In genomic region chr14:93892923-93893549, GRCh38 we compare ENCODE assay signal across 8 cellular contexts. TPM values are rescaled to one million over a fixed set of nuclear protein-coding genes. Genes with fewer than 3 reads are reported as not detected.
DNase-seq lines count a peak whose midpoint lies in the region; ATAC-seq and TF ChIP-seq lines count a peak whose summit lies in the region.

No MANE protein-coding gene starts in this region.

- H3K27ac Mint-ChIP-seq in CD8-positive, alpha-beta T cell = no peak overlapping the region
- no peak overlapping the region for H3K27ac Mint-ChIP-seq in GM23338
- no peak overlapping the region for H3K27ac Mint-ChIP-seq in neural progenitor cell
- no peak overlapping the region for H3K27ac Mint-ChIP-seq in stimulated activated naive CD8-positive, alpha-beta T cell treated with anti-CD3 and anti-CD28 coated beads, Interleukin-15, amount 100 ng/mL, for 72 hours

- H3K9me3 ChIP-seq in CD8-positive, alpha-beta T cell (ENCODE audit: low read length) = no peaks in the 10 kb centered on the region
- H3K9me3 ChIP-seq in OCI-LY1 (ENCODE audit: low read length) (no peaks in the 10 kb centered on the region), neural progenitor cell (ENCODE audit: low read depth) (no peaks in the 10 kb centered on the region)

- peak; percentile 69 for ATAC-seq in CD8-positive, alpha-beta T cell
- peak; percentile 75 for ATAC-seq in GM23338
- peak; percentile 63 for ATAC-seq in stimulated activated naive CD8-positive, alpha-beta T cell treated with anti-CD3 and anti-CD28 coated beads, Interleukin-15, amount 100 ng/mL, for 72 hours
- ATAC-seq in GM19455 (IDR thresholded peaks at IDR 0.05; ENCODE audit: unreplicated experiment) = no peak

- no peaks in the 10 kb centered on the region for H3K9me3 Mint-ChIP-seq in CD8-positive, alpha-beta T cell
- H3K9me3 Mint-ChIP-seq in GM23338 = no peaks in the 10 kb centered on the region; the same call in 2 of the 3 replicates
- H3K9me3 Mint-ChIP-seq in neural progenitor cell = no peaks in the 10 kb centered on the region
- no peaks in the 10 kb centered on the region for H3K9me3 Mint-ChIP-seq in stimulated activated naive CD8-positive, alpha-beta T cell treated with anti-CD3 and anti-CD28 coated beads, Interleukin-15, amount 100 ng/mL, for 72 hours

- no peak overlapping the region for H3K9ac ChIP-seq in OCI-LY1 (ENCODE audit: low read length)
- H3K9ac ChIP-seq in neural progenitor cell = no peak overlapping the region

- H4K20me1 ChIP-seq in GM23338 (replicated peaks; ENCODE audit: insufficient read depth) (no peaks in the 10 kb centered on the region), OCI-LY1 (ENCODE audit: insufficient read depth, low read length) (no peaks in the 10 kb centered on the region), neural progenitor cell (ENCODE audit: low read depth) (no peaks in the 10 kb centered on the region)

- H3K4me2 ChIP-seq in GM23338 (peak overlapping the region; percentile 43; the same call in 1 of the 2 replicates), OCI-LY1 (ENCODE audit: low read length) (no peak overlapping the region), neural progenitor cell (no peak overlapping the region)

- H3F3A ChIP-seq in GM23338 (replicated peaks; ENCODE audit: low read depth) (no peaks in the 10 kb centered on the region), OCI-LY1 (ENCODE audit: insufficient read depth, low read length) (no peaks in the 10 kb centered on the region), neural progenitor cell (ENCODE audit: low read depth) (peaks cover 24% of the 10 kb centered on the region)

- peaks cover 3% of the 10 kb centered on the region for H3K4me1 ChIP-seq in CD8-positive, alpha-beta T cell (ENCODE audit: insufficient read depth, low read length)
- H3K4me1 ChIP-seq in GM23338 (ENCODE audit: insufficient read depth) (peaks cover 20% of the 10 kb centered on the region), OCI-LY1 (ENCODE audit: insufficient read depth, low read length, severe bottlenecking) (no peaks in the 10 kb centered on the region), neural progenitor cell (peaks cover 23% of the 10 kb centered on the region)

- H3K79me2 ChIP-seq in GM23338 (replicated peaks; ENCODE audit: insufficient read depth) (no peaks in the 10 kb centered on the region), OCI-LY1 (ENCODE audit: insufficient read depth, low read length) (no peaks in the 10 kb centered on the region), neural progenitor cell (ENCODE audit: low read depth) (no peaks in the 10 kb centered on the region)

- peak; percentile 51 to 82 (median 64) for DNase-seq in CD8-positive, alpha-beta T cell
- peak; percentile 84 for DNase-seq in GM23338 (ENCODE audit: low spot score)
- DNase-seq in activated T-cell treated with anti-CD3 and anti-CD28 coated beads, Interleukin-2, amount 50 U/mL, for 48 hours = peak; percentile 85
- DNase-seq in fibroblast of peridontal ligament (ENCODE audit: extremely low read depth) = peak; percentile 53
- peak; percentile 87 for DNase-seq in neural progenitor cell (ENCODE audit: low spot score)
- DNase-seq in stimulated activated naive CD8-positive, alpha-beta T cell treated with anti-CD3 and anti-CD28 coated beads, Interleukin-15, amount 100 ng/mL, for 72 hours = peak; percentile 66 to 74

- H3K9me2 ChIP-seq in GM23338 (ENCODE audit: insufficient read depth) (no peaks in the 10 kb centered on the region), OCI-LY1 (ENCODE audit: low read depth, low read length) (no peaks in the 10 kb centered on the region)

- no peaks in the 10 kb centered on the region for H3K36me3 ChIP-seq in CD8-positive, alpha-beta T cell (ENCODE audit: insufficient read depth, low read length)
- H3K36me3 ChIP-seq in GM23338 (ENCODE audit: insufficient read depth) (no peaks in the 10 kb centered on the region; the same call in 1 of the 2 replicates), OCI-LY1 (ENCODE audit: insufficient read depth, low read length) (no peaks in the 10 kb centered on the region), neural progenitor cell (no peaks in the 10 kb centered on the region)

- peaks cover 20% of the 10 kb centered on the region for H3K27me3 Mint-ChIP-seq in CD8-positive, alpha-beta T cell (ENCODE audit: low read depth)
- H3K27me3 Mint-ChIP-seq in GM23338 (ENCODE audit: insufficient read depth, low read depth, poor library complexity) (peaks cover 10% of the 10 kb centered on the region), neural progenitor cell (ENCODE audit: insufficient read depth, low read depth) (peaks cover 9% of the 10 kb centered on the region)
- peaks cover 31% of the 10 kb centered on the region for H3K27me3 Mint-ChIP-seq in stimulated activated naive CD8-positive, alpha-beta T cell treated with anti-CD3 and anti-CD28 coated beads, Interleukin-15, amount 100 ng/mL, for 72 hours

- H3K27me3 ChIP-seq in CD8-positive, alpha-beta T cell (ENCODE audit: insufficient read depth, low read length) = no peaks in the 10 kb centered on the region
- H3K27me3 ChIP-seq in GM23338 (ENCODE audit: insufficient read depth) (no peaks in the 10 kb centered on the region), OCI-LY1 (ENCODE audit: insufficient read depth, low read length) (no peaks in the 10 kb centered on the region), neural progenitor cell (no peaks in the 10 kb centered on the region)

- intact Hi-C loops in CD8-positive, alpha-beta T cell (cut with DNase I, micrococcal nuclease) = loop anchor here in 1 of 2 experiments (10.0 kb wide), 1 partner anchor 778 kb away; the partner anchor contains the start of gene ITPK1

- H3K36me3 Mint-ChIP-seq in CD8-positive, alpha-beta T cell = no peaks in the 10 kb centered on the region
- H3K36me3 Mint-ChIP-seq in GM23338 (ENCODE audit: low read depth) = no peaks in the 10 kb centered on the region
- H3K36me3 Mint-ChIP-seq in neural progenitor cell = no peaks in the 10 kb centered on the region

- no peaks in the 10 kb centered on the region for H3K4me1 Mint-ChIP-seq in CD8-positive, alpha-beta T cell (ENCODE audit: low read depth)
- H3K4me1 Mint-ChIP-seq in GM23338 = peaks cover 39% of the 10 kb centered on the region
- H3K4me1 Mint-ChIP-seq in neural progenitor cell = peaks cover 42% of the 10 kb centered on the region
- no peaks in the 10 kb centered on the region for H3K4me1 Mint-ChIP-seq in stimulated activated naive CD8-positive, alpha-beta T cell treated with anti-CD3 and anti-CD28 coated beads, Interleukin-15, amount 100 ng/mL, for 72 hours

- peak; percentile 94 for TF ChIP-seq CTCF in CD8-positive, alpha-beta T cell (IDR thresholded peaks at IDR 0.05)
- peak; percentile 82 to 94 for TF ChIP-seq CTCF in GM23338 (conservative IDR thresholded peaks at IDR 0.05; ENCODE audit: low read depth in 2 of 2)
- peak; percentile 93 for TF ChIP-seq CTCF in OCI-LY1 (IDR thresholded peaks at IDR 0.05; ENCODE audit: low read length)
- TF ChIP-seq CTCF in neural progenitor cell (IDR thresholded peaks at IDR 0.05) = peak; percentile 95

- H2AFZ ChIP-seq in GM23338 (peak overlapping the region; percentile 94), OCI-LY1 (ENCODE audit: low read length) (no peak overlapping the region), neural progenitor cell (replicated peaks) (peak overlapping the region; percentile 80)

- no peak overlapping the region for H3K27ac ChIP-seq in CD8-positive, alpha-beta T cell (ENCODE audit: low read depth, low read length)
- H3K27ac ChIP-seq in GM23338 (ENCODE audit: low read depth) (no peak overlapping the region), OCI-LY1 (ENCODE audit: low read depth, low read length, poor library complexity, severe bottlenecking) (no peak overlapping the region), neural progenitor cell (no peak overlapping the region)

- CTCF ChIA-PET in CD8-positive, alpha-beta T cell (lab: Charles Lee) = interaction anchor here (0.7 to 1.9 kb wide), 5 partner anchors 16 to 777 kb away, joined by 3 to 7 read pairs (median 3); no protein-coding TSS in a partner anchor

- POLR2A ChIA-PET in CD8-positive, alpha-beta T cell (lab: Charles Lee) = no interaction called here

- no peak overlapping the region for H3K4me3 ChIP-seq in CD8-positive, alpha-beta T cell (ENCODE audit: low read depth, low read length)
- H3K4me3 ChIP-seq in GM23338 (no peak overlapping the region), OCI-LY1 (ENCODE audit: low read depth, low read length, poor library complexity, severe bottlenecking) (no peak overlapping the region), neural progenitor cell (no peak overlapping the region)

- no peak overlapping the region for H3K4me3 Mint-ChIP-seq in CD8-positive, alpha-beta T cell
- H3K4me3 Mint-ChIP-seq in GM23338 (no peak overlapping the region), neural progenitor cell (no peak overlapping the region)
- no peak overlapping the region for H3K4me3 Mint-ChIP-seq in stimulated activated naive CD8-positive, alpha-beta T cell treated with anti-CD3 and anti-CD28 coated beads, Interleukin-15, amount 100 ng/mL, for 72 hours

TF ChIP-seq in GM23338, 12 proteins besides CTCF, POLR2A, EP300 and RAD21 (continues in another document):
- TF ChIP-seq EZH2phosphoT487 (IDR thresholded peaks at IDR 0.05; ENCODE audit: unreplicated experiment) = no peak
- TF ChIP-seq CREB1 (CRISPR knock-in tag; IDR thresholded peaks at IDR 0.05; ENCODE audit: low read depth) = no peak
- TF ChIP-seq JUNB (IDR thresholded peaks at IDR 0.05; ENCODE audit: unreplicated experiment) = no peak

RNA-seq across cellular contexts. Expression of gene FAM181A, which starts 34.1 kb away (rescaled TPM):
- total RNA-seq in CD8-positive, alpha-beta T cell = not detected
- total RNA-seq in GM23338 (2014; rRNA removed; shearing (Covaris generic)) = not detected in 2 replicates
- not detected in 2 replicates for polyA plus RNA-seq in GM23338 (2016; fragmentation: Nextera tagmentation; extraction: Ambion mirVana)
- not detected in 2 replicates for total RNA-seq in neural progenitor cell (ENCODE audit: low replicate concordance)
